18 cellular contexts compared by ENCODE assay signal in genomic region chr15:90911906-90912769, GRCh38. TPM values are rescaled to one million over a fixed set of nuclear protein-coding genes. Genes with fewer than 3 reads are reported as not detected.
DNase-seq lines count a peak whose midpoint lies in the region; ATAC-seq and TF ChIP-seq lines count a peak whose summit lies in the region.
"Had no signal": no experiment of that assay in that cellular context is flagged by ENCODE, and none has a peak within 500 bp of the region (broad histone marks: within the 10 kb centered on the region; RNA-seq: fewer than 3 reads in every experiment).

No MANE protein-coding gene starts in this region.

- TF ChIP-seq RAD21 in SK-N-SH (IDR thresholded peaks at IDR 0.05; ENCODE audit: low read length) = no peak

- no peak overlapping the region for H2AK5ac ChIP-seq in neuronal stem cell (ENCODE audit: low read depth, low read length)

- H3K23ac ChIP-seq in neuronal stem cell (ENCODE audit: low read depth, low read length, poor library complexity) = peak overlapping the region; percentile 65

- no peak overlapping the region for H3K4me3 Mint-ChIP-seq in dendritic cell treated with granulocyte-macrophage colony-stimulating factor and Interleukin-4, amounts not matched to agents 40 ng/mL and 50 ng/mL, for 4 days
- H3K4me3 Mint-ChIP-seq: CD14-positive monocyte; CD8-positive, alpha-beta memory T cell; HFFc6 had no signal

- no peak overlapping the region for H3K14ac ChIP-seq in neuronal stem cell (ENCODE audit: low read length)

- H3F3A ChIP-seq in SK-N-SH (replicated peaks; ENCODE audit: insufficient read depth) = no peaks in the 10 kb centered on the region

- WGBS in neuronal stem cell (ENCODE audit: extremely low coverage in 2 of 2, insufficient read length in 2 of 2, insufficient replicate concordance in 1 of 2), 2 donors = no CpG with 5 or more reads among the region's 30 CpGs
- 93% methylated on average over 14 of the region's 30 CpGs for WGBS in SK-N-SH (ENCODE audit: low lambda C conversion rate)

- TF ChIP-seq CTCF in left ventricle myocardium inferior (IDR thresholded peaks at IDR 0.05; ENCODE audit: borderline replicate concordance) = no peak
- no peak for TF ChIP-seq CTCF in upper lobe of right lung (IDR thresholded peaks at IDR 0.05)
- no peak for TF ChIP-seq CTCF in SK-N-SH (IDR thresholded peaks at IDR 0.05)

- ATAC-seq in left cardiac atrium (no peak), upper lobe of right lung (no peak), HG02973 (IDR thresholded peaks at IDR 0.05; ENCODE audit: unreplicated experiment) (no peak)

- DNase-seq in left cardiac atrium = peak; percentile 15
- DNase-seq in left ventricle myocardium inferior = no peak
- no peak for DNase-seq in neuronal stem cell (ENCODE audit: low spot score)
- DNase-seq in upper lobe of right lung = peak; percentile 63
- no peak for DNase-seq in SK-N-SH
- no peak for DNase-seq in T-helper 1 cell
- DNase-seq: Caco-2; CD8-positive, alpha-beta memory T cell; DND-41; GDM1; GOT3; HFFc6 had no signal

- no peak overlapping the region for H3K18ac ChIP-seq in neuronal stem cell (ENCODE audit: low read length)

- H3K27me3 ChIP-seq in left ventricle myocardium inferior (ENCODE audit: low read depth) (no peaks in the 10 kb centered on the region), neuronal stem cell (ENCODE audit: control insufficient read depth in 3 of 3, insufficient read depth in 3 of 3, low read depth in 1 of 3, low read length in 3 of 3) (no peaks in the 10 kb centered on the region), upper lobe of right lung (no peaks in the 10 kb centered on the region), SK-N-SH (ENCODE audit: insufficient read depth) (no peaks in the 10 kb centered on the region)

- H3K79me1 ChIP-seq in neuronal stem cell (ENCODE audit: low read depth, low read length) = no peaks in the 10 kb centered on the region

- H4K20me1 ChIP-seq in SK-N-SH (ENCODE audit: insufficient read depth) = no peaks in the 10 kb centered on the region

- H3K9ac ChIP-seq in neuronal stem cell (ENCODE audit: low read depth, low read length, poor library complexity) = peak overlapping the region; percentile 38
- no peak overlapping the region for H3K9ac ChIP-seq in SK-N-SH

- H3K4me2 ChIP-seq in neuronal stem cell (ENCODE audit: insufficient read depth, low read length, poor library complexity, severe bottlenecking) = no peak overlapping the region
- H3K4me2 ChIP-seq in SK-N-SH = no peak overlapping the region

- H3K27ac Mint-ChIP-seq in dendritic cell treated with granulocyte-macrophage colony-stimulating factor and Interleukin-4, amounts not matched to agents 40 ng/mL and 50 ng/mL, for 4 days = peak overlapping the region; percentile 39
- H3K27ac Mint-ChIP-seq: CD8-positive, alpha-beta memory T cell; HFFc6 had no signal

- H3K4me1 ChIP-seq in left ventricle myocardium inferior (peaks cover 58% of the 10 kb centered on the region), neuronal stem cell (ENCODE audit: control insufficient read depth in 2 of 2, insufficient read depth in 1 of 2, low read depth in 1 of 2, low read length in 2 of 2) (no peaks in the 10 kb centered on the region), upper lobe of right lung (peaks cover 3% of the 10 kb centered on the region), SK-N-SH (ENCODE audit: control insufficient read depth in 1 of 2, insufficient read depth in 2 of 2, low read depth in 1 of 2, low read length in 1 of 2) (no peaks in the 10 kb centered on the region)
- H3K4me1 ChIP-seq: Caco-2, HAP-1 had no signal

- CTCF ChIA-PET in SK-N-SH (lab: Yijun Ruan, JAX) = interaction anchor here (1.0 kb wide), 1 partner anchor 23 kb away, joined by 4 read pairs; the partner anchor contains the start of gene UNC45A

- H2BK5ac ChIP-seq in neuronal stem cell (ENCODE audit: low read length) = no peak overlapping the region

- H2BK120ac ChIP-seq in neuronal stem cell (ENCODE audit: low read depth, low read length) = peak overlapping the region; percentile 72

- H3K4me3 ChIP-seq in left ventricle myocardium inferior = no peak overlapping the region
- no peak overlapping the region for H3K4me3 ChIP-seq in neuronal stem cell (ENCODE audit: low read length in 2 of 2)
- H3K4me3 ChIP-seq in upper lobe of right lung = no peak overlapping the region
- H3K4me3 ChIP-seq in SK-N-SH (ENCODE audit: low read depth in 2 of 2, low read length in 1 of 2) = no peak overlapping the region
- H3K4me3 ChIP-seq: HAP-1 had no signal

- intact Hi-C loops in left cardiac atrium (cut with DNase I) = no loop called here
- intact Hi-C loops in left ventricle myocardium inferior (cut with micrococcal nuclease) = no loop called here
- intact Hi-C loops in dendritic cell treated with granulocyte-macrophage colony-stimulating factor and Interleukin-4, amounts not matched to agents 40 ng/mL and 50 ng/mL, for 4 days (cut with micrococcal nuclease) = no loop called here
- intact Hi-C loops in upper lobe of right lung (cut with DNase I) = no loop called here

- H3K4ac ChIP-seq in neuronal stem cell (ENCODE audit: low read length) = no peak overlapping the region

- POLR2A ChIA-PET in SK-N-SH (lab: Yijun Ruan, JAX) = no interaction called here

- H3K4me1 Mint-ChIP-seq in dendritic cell treated with granulocyte-macrophage colony-stimulating factor and Interleukin-4, amounts not matched to agents 40 ng/mL and 50 ng/mL, for 4 days (ENCODE audit: low read depth) = peaks cover 57% of the 10 kb centered on the region
- H3K4me1 Mint-ChIP-seq: CD8-positive, alpha-beta memory T cell had no signal

- H3K79me2 ChIP-seq in SK-N-SH (ENCODE audit: insufficient read depth) = no peaks in the 10 kb centered on the region

- H4K91ac ChIP-seq in neuronal stem cell (ENCODE audit: low read depth, low read length, poor library complexity) = no peak overlapping the region

- H3K9me3 Mint-ChIP-seq in dendritic cell treated with granulocyte-macrophage colony-stimulating factor and Interleukin-4, amounts not matched to agents 40 ng/mL and 50 ng/mL, for 4 days = no peaks in the 10 kb centered on the region
- H3K9me3 Mint-ChIP-seq: CD8-positive, alpha-beta memory T cell; HFFc6; IgD-negative memory B cell had no signal

- no peaks in the 10 kb centered on the region for H3K9me2 ChIP-seq in SK-N-SH

- H3K36me3 ChIP-seq in left ventricle myocardium inferior = peaks cover 93% of the 10 kb centered on the region
- peaks cover 57 to 94% of the 10 kb centered on the region in 2 donors for H3K36me3 ChIP-seq in neuronal stem cell (replicated peaks in 1 of 2; ENCODE audit: control insufficient read depth in 2 of 2, insufficient read depth in 2 of 2, low read length in 2 of 2)
- peaks cover 99% of the 10 kb centered on the region for H3K36me3 ChIP-seq in upper lobe of right lung
- peaks cover 0 to 65% of the 10 kb centered on the region in 2 experiments for H3K36me3 ChIP-seq in SK-N-SH (replicated peaks in 1 of 2; ENCODE audit: control insufficient read depth in 1 of 2, insufficient read depth in 2 of 2, low read length in 1 of 2)

- H2BK15ac ChIP-seq in neuronal stem cell (ENCODE audit: low read length) = no peak overlapping the region

- H3K9me3 ChIP-seq in left ventricle myocardium inferior (replicated peaks) (no peaks in the 10 kb centered on the region), neuronal stem cell (replicated peaks in 1 of 2; ENCODE audit: control insufficient read depth in 2 of 2, insufficient read depth in 1 of 2, low read depth in 1 of 2, low read length in 2 of 2) (no peaks in the 10 kb centered on the region), upper lobe of right lung (no peaks in the 10 kb centered on the region), SK-N-SH (no peaks in the 10 kb centered on the region)
- H3K9me3 ChIP-seq: Caco-2, HAP-1 had no signal

- H4K8ac ChIP-seq in neuronal stem cell (ENCODE audit: low read depth, low read length) = no peak overlapping the region

- H2AFZ ChIP-seq in neuronal stem cell (ENCODE audit: low read length) (no peak overlapping the region), SK-N-SH (ENCODE audit: low read depth) (no peak overlapping the region)

- TF ChIP-seq EP300 in SK-N-SH (IDR thresholded peaks at IDR 0.05; ENCODE audit: borderline replicate concordance in 1 of 2, low read depth in 1 of 2, low read length in 1 of 2) = no peak

- no peaks in the 10 kb centered on the region for H3K27me3 Mint-ChIP-seq in dendritic cell treated with granulocyte-macrophage colony-stimulating factor and Interleukin-4, amounts not matched to agents 40 ng/mL and 50 ng/mL, for 4 days
- H3K27me3 Mint-ChIP-seq: IgD-negative memory B cell had no signal

- H2BK12ac ChIP-seq in neuronal stem cell (ENCODE audit: low read length) = no peak overlapping the region

- H3K36me3 Mint-ChIP-seq in dendritic cell treated with granulocyte-macrophage colony-stimulating factor and Interleukin-4, amounts not matched to agents 40 ng/mL and 50 ng/mL, for 4 days (ENCODE audit: low read depth) = peaks cover 97% of the 10 kb centered on the region

- H3K27ac ChIP-seq in left ventricle myocardium inferior (replicated peaks) (no peak overlapping the region), neuronal stem cell (replicated peaks; ENCODE audit: low read length) (no peak overlapping the region), upper lobe of right lung (no peak overlapping the region), SK-N-SH (ENCODE audit: low read depth in 2 of 2, low read length in 1 of 2) (no peak overlapping the region)
- H3K27ac ChIP-seq: 22Rv1 had no signal

RNA-seq across cellular contexts. Expression of gene MAN2A2, which starts 9.0 kb away (rescaled TPM):
- 10 to 100 TPM; 79.3 to 83.2 TPM for total RNA-seq in left cardiac atrium
- total RNA-seq in left ventricle myocardium inferior = 95.4 TPM
- 41.6 TPM for polyA plus RNA-seq in neuronal stem cell (2013, experiment 1 of 2)
- 37.8 TPM for polyA plus RNA-seq in neuronal stem cell (2013, experiment 2 of 2)
- total RNA-seq in upper lobe of right lung = 94.0 TPM
- polyA plus RNA-seq in SK-N-SH (2012; rRNA removed) = 25.6 and 35.0 TPM in 2 replicates
- 10.6 and 15.5 TPM in 2 replicates for polyA plus RNA-seq in SK-N-SH (2012; cell fraction: cytosol; rRNA removed)
- polyA plus RNA-seq in SK-N-SH (2012; cell fraction: nucleus; rRNA removed) = 159 and 164 TPM in 2 replicates

RNA-seq across cellular contexts. Expression of gene HDDC3, which starts 20.2 kb away (rescaled TPM):
- total RNA-seq in left cardiac atrium (10 to 100 TPM; 12.2 to 17.1 TPM), left ventricle myocardium inferior (12.7 TPM), upper lobe of right lung (12.4 TPM)
- 17.1 TPM for polyA plus RNA-seq in neuronal stem cell (2013, experiment 1 of 2)
- polyA plus RNA-seq in neuronal stem cell (2013, experiment 2 of 2) = 16.8 TPM
- polyA plus RNA-seq in SK-N-SH (2012; rRNA removed) = 24.2 and 25.8 TPM in 2 replicates
- 16.3 and 19.5 TPM in 2 replicates for polyA plus RNA-seq in SK-N-SH (2012; cell fraction: cytosol; rRNA removed)
- polyA plus RNA-seq in SK-N-SH (2012; cell fraction: nucleus; rRNA removed) = 21.2 and 21.5 TPM in 2 replicates

RNA-seq across cellular contexts. Expression of gene UNC45A, which starts 22.9 kb away (rescaled TPM):
- total RNA-seq in left cardiac atrium (10 to 100 TPM; 27.3 to 29.5 TPM), left ventricle myocardium inferior (21.9 TPM), upper lobe of right lung (60.9 TPM)
- polyA plus RNA-seq in neuronal stem cell (2013, experiment 1 of 2) = 29.4 TPM
- 28.4 TPM for polyA plus RNA-seq in neuronal stem cell (2013, experiment 2 of 2)
- polyA plus RNA-seq in SK-N-SH (2012; rRNA removed) = 85.1 and 89.4 TPM in 2 replicates
- 33.2 and 50.5 TPM in 2 replicates for polyA plus RNA-seq in SK-N-SH (2012; cell fraction: cytosol; rRNA removed)
- 142 and 150 TPM in 2 replicates for polyA plus RNA-seq in SK-N-SH (2012; cell fraction: nucleus; rRNA removed)

RNA-seq across cellular contexts. Expression of gene FES, which starts 27.8 kb away (rescaled TPM):
- total RNA-seq in left cardiac atrium (10 to 100 TPM; 26.9 to 29.2 TPM), left ventricle myocardium inferior (11.9 TPM), upper lobe of right lung (48.0 TPM)
- 2.6 TPM for polyA plus RNA-seq in neuronal stem cell (2013, experiment 1 of 2)
- polyA plus RNA-seq in neuronal stem cell (2013, experiment 2 of 2) = 2.3 TPM
- 0.03 and 0.13 TPM in 2 replicates for polyA plus RNA-seq in SK-N-SH (2012; rRNA removed)
- polyA plus RNA-seq in SK-N-SH (2012; cell fraction: cytosol; rRNA removed) = 0.03 and 0.04 TPM in 2 replicates
- 0.23 and 0.48 TPM in 2 replicates for polyA plus RNA-seq in SK-N-SH (2012; cell fraction: nucleus; rRNA removed)

RNA-seq across cellular contexts. Expression of gene RCCD1, which starts 42.5 kb away (rescaled TPM):
- 10 to 100 TPM in 1 of 2 donors, 1 to 10 TPM in 1; 8.4 to 10.6 TPM for total RNA-seq in left cardiac atrium
- total RNA-seq in left ventricle myocardium inferior = 10.9 TPM
- polyA plus RNA-seq in neuronal stem cell (2013, experiment 1 of 2) = 15.6 TPM
- polyA plus RNA-seq in neuronal stem cell (2013, experiment 2 of 2) = 14.4 TPM
- total RNA-seq in upper lobe of right lung = 8.6 TPM
- polyA plus RNA-seq in SK-N-SH (2012; rRNA removed) = 19.5 and 21.2 TPM in 2 replicates
- 11.2 and 13.3 TPM in 2 replicates for polyA plus RNA-seq in SK-N-SH (2012; cell fraction: cytosol; rRNA removed)
- 85.9 and 108 TPM in 2 replicates for polyA plus RNA-seq in SK-N-SH (2012; cell fraction: nucleus; rRNA removed)

Comparison
In these comparisons a context has a peak if more than half of its experiments do, and no peak if none do; other contexts are left out.
1. DNase-seq: peak in left cardiac atrium (single experiment) and upper lobe of right lung (single experiment); none in left ventricle myocardium inferior (single experiment), neuronal stem cell (single experiment), SK-N-SH (single experiment) and T-helper 1 cell (0 of 5).